Comparison of ENCODE assay signal across 21 cellular contexts in genomic region chr20:59936409-59936808, GRCh38.
"Had no signal": no experiment of that assay in that cellular context is flagged by ENCODE, and none has a peak within 500 bp of the region (broad histone marks: within the 10 kb centered on the region; RNA-seq: fewer than 3 reads in every experiment).

No MANE protein-coding gene starts in this region.

- H3K27me3 ChIP-seq: adrenal gland, breast epithelium, esophagus squamous epithelium, pancreas, testis, upper lobe of left lung had no signal

- H3K27ac ChIP-seq: adrenal gland, esophagus squamous epithelium, pancreas, testis had no signal

- DNase-seq: activated T-cell treated with anti-CD3 and anti-CD28 coated beads, Interleukin-2, amount 50 U/mL, for 1 hour; adrenal gland; endodermal cell; esophagus squamous epithelium; kidney; mammary epithelial cell; natural killer cell; pancreas; stimulated activated CD4-positive, alpha-beta T cell treated with anti-CD3 and anti-CD28 coated beads, Interleukin-2, amount 100 ng/mL, for 48 hours; stimulated activated CD8-positive, alpha-beta memory T cell treated with anti-CD3 and anti-CD28 coated beads, Interleukin-4, amount 100 ng/mL, for 48 hours; stimulated activated naive B cell treated with anti-CD40 and anti-IgM and Interleukin-4, amounts not matched to agents 10 μg/mL and 1 μg/mL and 100 μg/mL, for 72 hours; T-helper 1 cell; testis; upper lobe of left lung had no signal

- H3K36me3 ChIP-seq: adrenal gland, breast epithelium, esophagus squamous epithelium, pancreas had no signal

- H3K9me3 ChIP-seq: adrenal gland, breast epithelium, esophagus squamous epithelium, pancreas, testis, upper lobe of left lung had no signal

- H3K4me2 ChIP-seq: smooth muscle cell had no signal

- ATAC-seq: natural killer cell; pancreas; sciatic nerve; stimulated activated naive B cell treated with anti-CD40 and anti-IgM and Interleukin-4, amounts not matched to agents 10 μg/mL and 1 μg/mL and 100 μg/mL, for 72 hours; WTC11 had no signal

- H3K4me3 ChIP-seq: adrenal gland, breast epithelium, esophagus squamous epithelium, pancreas, smooth muscle cell, testis, upper lobe of left lung had no signal

- FAIRE-seq: astrocyte, colon, kidney, pancreas, TTC549 had no signal
